In genomic region chr11:27653990-27654758, GRCh38 we compare ENCODE assay signal across 23 cellular contexts. TPM values are rescaled to one million over a fixed set of nuclear protein-coding genes. Genes with fewer than 3 reads are reported as not detected.
"Had no signal": no experiment of that assay in that cellular context is flagged by ENCODE, and none has a peak within 500 bp of the region (broad histone marks: within the 10 kb centered on the region; RNA-seq: fewer than 3 reads in every experiment).

No MANE protein-coding gene starts in this region.

- H3K27me3 ChIP-seq: pancreas, spleen, suprapubic skin, tibial artery, upper lobe of right lung had no signal

- H3K9me3 Mint-ChIP-seq: nephron; stimulated activated effector memory CD8-positive, alpha-beta T cell treated with anti-CD3 and anti-CD28 coated beads, Interleukin-12 subunit alpha, Interleukin-12 subunit beta, amount 100 ng/mL, for 72 hours had no signal

- H3K27ac ChIP-seq: left ventricle myocardium inferior, pancreas, prostate gland, skin epidermis, spleen, suprapubic skin, thoracic aorta, tibial artery, upper lobe of right lung had no signal

- H3K4me3 ChIP-seq: left ventricle myocardium inferior, lung, pancreas, prostate gland, skin epidermis, spleen, suprapubic skin, thoracic aorta, tibial artery, upper lobe of right lung had no signal

- H3K36me3 ChIP-seq: pancreas, prostate gland, thoracic aorta, upper lobe of right lung had no signal

- H3K36me3 Mint-ChIP-seq: stimulated activated effector memory CD8-positive, alpha-beta T cell treated with anti-CD3 and anti-CD28 coated beads, Interleukin-12 subunit alpha, Interleukin-12 subunit beta, amount 100 ng/mL, for 72 hours had no signal

- H3K9me3 ChIP-seq: left ventricle myocardium inferior, pancreas, prostate gland, spleen, suprapubic skin, thoracic aorta, tibial artery, upper lobe of right lung had no signal

- H3K4me1 ChIP-seq: pancreas, prostate gland, spleen, suprapubic skin, tibial artery, upper lobe of right lung had no signal

- DNase-seq: islet precursor cell; left ventricle myocardium inferior; naive thymus-derived CD8-positive, alpha-beta T cell; nucleus accumbens; pancreas; retina; right cardiac atrium; spleen; stimulated activated CD4-positive, alpha-beta T cell treated with anti-CD3 and anti-CD28 coated beads, Interleukin-4, amount 100 ng/mL, for 24 hours; stimulated activated naive CD4-positive, alpha-beta T cell; tibial artery; trophoblast cell; upper lobe of right lung had no signal

- ATAC-seq: naive thymus-derived CD8-positive, alpha-beta T cell; pancreas; right cardiac atrium; sciatic nerve; stimulated activated effector memory CD8-positive, alpha-beta T cell treated with anti-CD3 and anti-CD28 coated beads, Interleukin-12 subunit alpha, Interleukin-12 subunit beta, amount 100 ng/mL, for 72 hours; upper lobe of right lung had no signal

- H3K27me3 Mint-ChIP-seq: naive thymus-derived CD8-positive, alpha-beta T cell; stimulated activated naive CD8-positive, alpha-beta T cell treated with anti-CD3 and anti-CD28 coated beads, Interleukin-15, Interleukin-2, amounts not matched to agents 100 ng/mL and 50 ng/mL, for 24 hours had no signal

- H3K4me3 Mint-ChIP-seq: naive thymus-derived CD8-positive, alpha-beta T cell; nephron; neural crest cell; stimulated activated effector memory CD8-positive, alpha-beta T cell treated with anti-CD3 and anti-CD28 coated beads, Interleukin-12 subunit alpha, Interleukin-12 subunit beta, amount 100 ng/mL, for 72 hours; stimulated activated naive CD8-positive, alpha-beta T cell treated with anti-CD3 and anti-CD28 coated beads, Interleukin-15, Interleukin-2, amounts not matched to agents 100 ng/mL and 50 ng/mL, for 24 hours had no signal

- H3K4me1 Mint-ChIP-seq: naive thymus-derived CD8-positive, alpha-beta T cell; nephron; stimulated activated effector memory CD8-positive, alpha-beta T cell treated with anti-CD3 and anti-CD28 coated beads, Interleukin-12 subunit alpha, Interleukin-12 subunit beta, amount 100 ng/mL, for 72 hours had no signal

- H3K27ac Mint-ChIP-seq: naive thymus-derived CD8-positive, alpha-beta T cell; stimulated activated effector memory CD8-positive, alpha-beta T cell treated with anti-CD3 and anti-CD28 coated beads, Interleukin-12 subunit alpha, Interleukin-12 subunit beta, amount 100 ng/mL, for 72 hours; stimulated activated naive CD8-positive, alpha-beta T cell treated with anti-CD3 and anti-CD28 coated beads, Interleukin-15, Interleukin-2, amounts not matched to agents 100 ng/mL and 50 ng/mL, for 24 hours had no signal

RNA-seq across cellular contexts. Expression of gene BDNF, which starts 46.1 kb away (rescaled TPM):
- total RNA-seq: naive thymus-derived CD8-positive, alpha-beta T cell had no signal
